Comparison of ENCODE assay signal across 8 cellular contexts in the genomic region with DNA sequence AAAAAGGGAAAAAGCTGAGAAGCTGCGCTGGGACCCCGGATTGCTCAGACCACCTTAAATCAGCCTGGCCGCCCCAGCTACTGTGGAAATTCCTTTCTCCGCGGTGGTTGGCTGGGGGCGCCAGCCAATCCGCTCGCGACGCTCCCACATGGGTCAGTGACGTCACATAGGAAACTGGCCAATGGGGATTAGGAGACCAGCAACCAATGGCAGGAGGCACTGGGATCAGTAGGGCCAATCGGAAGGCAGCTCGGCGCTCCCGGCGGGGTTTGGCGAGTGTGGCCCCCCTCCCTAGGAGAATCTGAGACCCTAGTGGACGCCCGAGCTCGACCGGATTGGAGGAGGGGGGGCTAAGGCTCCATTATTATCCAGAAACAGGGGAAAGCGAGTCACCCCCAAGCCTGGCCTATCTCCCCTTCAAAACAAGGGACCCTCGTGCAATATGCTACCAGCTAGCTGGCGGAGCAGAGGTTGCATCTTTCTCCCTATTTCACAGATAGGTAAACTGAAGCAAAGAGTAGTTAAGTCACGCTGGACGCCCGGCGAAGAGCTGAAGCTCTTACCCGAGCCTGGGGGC. TPM values are rescaled to one million over a fixed set of nuclear protein-coding genes. Genes with fewer than 3 reads are reported as not detected.
A peak's percentile ranks its signal among the peaks of the same experiment; 100 is the strongest.
DNase-seq lines count a peak whose midpoint lies in the region; ATAC-seq and TF ChIP-seq lines count a peak whose summit lies in the region.

No MANE protein-coding gene starts in this region.

- 0% methylated on average over 7 of the region's 29 CpGs for WGBS in right lobe of liver (ENCODE audit: insufficient coverage, low coverage, low lambda C conversion rate, missing lambda C conversion rate)

- intact Hi-C loops in right lobe of liver (cut with DNase I), result loop anchor here in 1 of 2 donors (10.0 kb wide), 1 partner anchor 61 kb away; the partner anchor contains the start of gene TLE6

- no peaks in the 10 kb centered on the region for H3K36me3 ChIP-seq in duodenal mucosa (ENCODE audit: control insufficient read depth in 1 of 2, insufficient read depth in 2 of 2, low read length in 2 of 2)
- H3K36me3 ChIP-seq in right lobe of liver, result no peaks in the 10 kb centered on the region

- peak; percentile 98 for DNase-seq in CD1c-positive myeloid dendritic cell (ENCODE audit: extremely low spot score)
- DNase-seq in HK-2 (ENCODE audit: unreplicated experiment), result peak; percentile 97
- peak; percentile 97 for DNase-seq in NCI-H82 treated with DMSO at 0.1 percent for 48 hours (lab: John Stamatoyannopoulos, UW; ENCODE audit: unreplicated experiment)
- peak; percentile 96 for DNase-seq in activated CD4-positive, alpha-beta memory T cell treated with anti-CD3 and anti-CD28 coated beads, Interleukin-2, amount 10 ng/mL, durations not matched to agents 7 days and 5 days
- peak; percentile 96 to 99 (median 98) for DNase-seq in right lobe of liver
- peak; percentile 97 for DNase-seq in stimulated activated CD4-positive, alpha-beta T cell treated with anti-CD3 and anti-CD28 coated beads, Interleukin-4, amount 100 ng/mL, for 24 hours

- H3K27ac ChIP-seq in duodenal mucosa (ENCODE audit: low read depth, low read length) (peak overlapping the region; percentile 78), right lobe of liver (peak overlapping the region; percentile 73 to 89 (median 80))

- peak overlapping the region; percentile 77 to 86 for H3K9ac ChIP-seq in duodenal mucosa (ENCODE audit: low read depth in 1 of 2, low read length in 2 of 2)

- H3K4me3 ChIP-seq in duodenal mucosa (ENCODE audit: low read depth in 1 of 2, low read length in 2 of 2), result peak overlapping the region; percentile 78 to 82
- H3K4me3 ChIP-seq in right lobe of liver, result peak overlapping the region; percentile 52 to 64 (median 56)

- H3K36me3 Mint-ChIP-seq in activated CD4-positive, alpha-beta memory T cell treated with anti-CD3 and anti-CD28 coated beads, Interleukin-2, amount 10 ng/mL, durations not matched to agents 7 days and 5 days (ENCODE audit: low read depth), result no peaks in the 10 kb centered on the region

- H3K9me3 Mint-ChIP-seq in activated CD4-positive, alpha-beta memory T cell treated with anti-CD3 and anti-CD28 coated beads, Interleukin-2, amount 10 ng/mL, durations not matched to agents 7 days and 5 days, result no peaks in the 10 kb centered on the region

- peaks cover 25% of the 10 kb centered on the region for H3K27me3 Mint-ChIP-seq in activated CD4-positive, alpha-beta memory T cell treated with anti-CD3 and anti-CD28 coated beads, Interleukin-2, amount 10 ng/mL, durations not matched to agents 7 days and 5 days

- H3K27ac Mint-ChIP-seq in activated CD4-positive, alpha-beta memory T cell treated with anti-CD3 and anti-CD28 coated beads, Interleukin-2, amount 10 ng/mL, durations not matched to agents 7 days and 5 days, result peak overlapping the region; percentile 91

- peaks cover 10 to 18% of the 10 kb centered on the region in 2 donors for H3K4me1 ChIP-seq in duodenal mucosa (ENCODE audit: control insufficient read depth in 1 of 2, insufficient read depth in 2 of 2, low read length in 2 of 2)
- peaks cover 0 to 26% (median 11%) of the 10 kb centered on the region in 4 donors for H3K4me1 ChIP-seq in right lobe of liver

- no peak for TF ChIP-seq CTCF in right lobe of liver (IDR thresholded peaks at IDR 0.05)

- H3K9me3 ChIP-seq in duodenal mucosa (ENCODE audit: control insufficient read depth in 1 of 2, low read length in 2 of 2), result no peaks in the 10 kb centered on the region
- no peaks in the 10 kb centered on the region for H3K9me3 ChIP-seq in right lobe of liver

- ATAC-seq in GM19452 (IDR thresholded peaks at IDR 0.05; ENCODE audit: unreplicated experiment), result peak; percentile 76
- peak; percentile 81 to 92 (median 86) for ATAC-seq in right lobe of liver

- peak overlapping the region; percentile 83 for H3K4me3 Mint-ChIP-seq in activated CD4-positive, alpha-beta memory T cell treated with anti-CD3 and anti-CD28 coated beads, Interleukin-2, amount 10 ng/mL, durations not matched to agents 7 days and 5 days

- peak; percentile 38 for TF ChIP-seq POLR2A in right lobe of liver (IDR thresholded peaks at IDR 0.05)

- CTCF ChIA-PET in activated CD4-positive, alpha-beta memory T cell treated with anti-CD3 and anti-CD28 coated beads, Interleukin-2, amount 10 ng/mL, durations not matched to agents 7 days and 5 days (lab: Charles Lee), result interaction anchor here (0.8 to 3.2 kb wide), 17 partner anchors 10 to 269 kb away, joined by 3 to 23 read pairs (median 6); partner anchors contain the start of genes NCLN, TLE5 and TLE6

- no peaks in the 10 kb centered on the region for H3K27me3 ChIP-seq in duodenal mucosa (ENCODE audit: control insufficient read depth in 1 of 2, insufficient read depth in 2 of 2, low read length in 2 of 2)
- no peaks in the 10 kb centered on the region for H3K27me3 ChIP-seq in right lobe of liver

- POLR2A ChIA-PET in activated CD4-positive, alpha-beta memory T cell treated with anti-CD3 and anti-CD28 coated beads, Interleukin-2, amount 10 ng/mL, durations not matched to agents 7 days and 5 days (lab: Charles Lee), result interaction anchor here (0.7 to 4.2 kb wide), 12 partner anchors 8 to 415 kb away, joined by 3 to 81 read pairs (median 4); partner anchors contain the start of genes TLE5, TLE6 and ZNF57

- H3K4me1 Mint-ChIP-seq in activated CD4-positive, alpha-beta memory T cell treated with anti-CD3 and anti-CD28 coated beads, Interleukin-2, amount 10 ng/mL, durations not matched to agents 7 days and 5 days, result peaks cover 23% of the 10 kb centered on the region

RNA-seq across cellular contexts. Expression of gene TLE2, which starts 6.5 kb away (rescaled TPM):
- 1 to 10 TPM; 1.3 to 1.4 TPM for total RNA-seq in activated CD4-positive, alpha-beta memory T cell treated with anti-CD3 and anti-CD28 coated beads, Interleukin-2, amount 10 ng/mL, durations not matched to agents 7 days and 5 days
- 10 to 100 TPM in 2 of 6 experiments, 1 to 10 TPM in 4; 6.1 to 20.6 (median 9.3) TPM for total RNA-seq in right lobe of liver

RNA-seq across cellular contexts. Expression of gene TLE5, which starts 26.7 kb away (rescaled TPM):
- total RNA-seq in activated CD4-positive, alpha-beta memory T cell treated with anti-CD3 and anti-CD28 coated beads, Interleukin-2, amount 10 ng/mL, durations not matched to agents 7 days and 5 days, result 100 to 1,000 TPM; 712 to 724 TPM
- 100 to 1,000 TPM; 119 to 198 (median 152) TPM for total RNA-seq in right lobe of liver

RNA-seq across cellular contexts. Expression of gene TLE6, which starts 58.3 kb away (rescaled TPM):
- total RNA-seq in activated CD4-positive, alpha-beta memory T cell treated with anti-CD3 and anti-CD28 coated beads, Interleukin-2, amount 10 ng/mL, durations not matched to agents 7 days and 5 days, result 1 to 10 TPM; 1.1 to 2.0 TPM
- 1 to 10 TPM; 2.3 to 8.9 (median 4.6) TPM for total RNA-seq in right lobe of liver

RNA-seq across cellular contexts. Expression of gene GNA11, which starts 58.5 kb away (rescaled TPM):
- under 1 TPM; 0.63 to 0.78 TPM for total RNA-seq in activated CD4-positive, alpha-beta memory T cell treated with anti-CD3 and anti-CD28 coated beads, Interleukin-2, amount 10 ng/mL, durations not matched to agents 7 days and 5 days
- 10 to 100 TPM; 19.5 to 28.0 (median 22.4) TPM for total RNA-seq in right lobe of liver

Comparison
In these comparisons a context has a peak if more than half of its experiments do, and no peak if none do; other contexts are left out.
1. Peak in every context shown above with its lines: DNase-seq, ATAC-seq, H3K4me3 ChIP-seq and H3K27ac ChIP-seq.